Comparison of ENCODE assay signal across 8 cellular contexts in the genomic region with DNA sequence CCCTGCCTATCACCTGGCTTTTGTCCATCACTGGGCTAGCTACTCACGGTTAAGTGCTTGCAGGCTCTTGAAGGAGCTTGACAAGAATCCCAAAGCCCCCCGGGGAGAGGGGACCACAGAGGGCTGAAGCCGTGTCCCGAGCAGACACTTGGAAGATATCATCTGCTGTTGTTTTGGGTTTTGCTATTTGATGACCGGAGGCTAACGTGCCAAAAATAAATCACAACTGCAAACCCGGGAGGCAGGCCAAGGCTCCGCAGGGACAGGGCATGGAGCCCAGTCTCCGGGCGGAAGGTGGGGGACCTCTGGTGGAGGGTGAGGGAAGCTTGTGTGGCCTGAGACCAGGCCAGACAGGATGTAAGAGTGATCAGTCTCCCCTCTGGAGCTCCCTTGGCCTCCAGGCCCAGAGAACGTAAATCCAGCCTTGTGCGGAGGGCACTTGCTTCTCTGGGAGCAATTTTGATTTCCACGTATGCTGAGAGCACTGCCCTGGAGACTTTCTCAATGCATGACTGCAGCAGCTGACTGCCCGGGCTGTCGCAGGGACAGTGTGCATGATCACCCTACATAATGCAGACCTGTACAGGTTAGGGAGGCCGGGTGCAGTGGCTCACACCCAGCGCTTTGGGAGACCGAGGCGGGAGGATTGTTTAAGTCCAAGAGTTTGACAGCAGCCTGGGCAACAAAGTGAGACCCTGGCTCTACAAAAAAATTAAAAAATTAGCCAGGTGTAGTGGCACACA. TPM values are rescaled to one million over a fixed set of nuclear protein-coding genes. Genes with fewer than 3 reads are reported as not detected.
DNase-seq lines count a peak whose midpoint lies in the region; ATAC-seq and TF ChIP-seq lines count a peak whose summit lies in the region.

TSS of gene PHKG1 (minus strand) at position 164 of the 743 bp plus-strand sequence. CDS start 4,011 bp downstream, outside the sequence.

- no peak within 1 kb of the TSS for H3K27ac Mint-ChIP-seq in activated naive CD4-positive, alpha-beta T cell treated with anti-CD3 and anti-CD28 coated beads, Interleukin-2, amount 10 ng/mL, durations not matched to agents 7 days and 5 days

- no peaks in the 10 kb centered on the region for H3K27me3 Mint-ChIP-seq in activated naive CD4-positive, alpha-beta T cell treated with anti-CD3 and anti-CD28 coated beads, Interleukin-2, amount 10 ng/mL, durations not matched to agents 7 days and 5 days

- CTCF ChIA-PET in activated naive CD4-positive, alpha-beta T cell treated with anti-CD3 and anti-CD28 coated beads, Interleukin-2, amount 10 ng/mL, durations not matched to agents 7 days and 5 days (lab: Charles Lee), result no interaction called here

- H3K36me3 ChIP-seq in left lung (peaks cover 0 to 13% of the 10 kb centered on the region in 2 donors), thoracic aorta (no peaks in the 10 kb centered on the region)

- H3K4me3 ChIP-seq in left lung (no peak within 1 kb of the TSS), thoracic aorta (peak within 1 kb of the TSS; percentile 60)

- peaks cover 5% of the 10 kb centered on the region for H3K36me3 Mint-ChIP-seq in activated naive CD4-positive, alpha-beta T cell treated with anti-CD3 and anti-CD28 coated beads, Interleukin-2, amount 10 ng/mL, durations not matched to agents 7 days and 5 days

- no peaks in the 10 kb centered on the region for H3K9me3 Mint-ChIP-seq in activated naive CD4-positive, alpha-beta T cell treated with anti-CD3 and anti-CD28 coated beads, Interleukin-2, amount 10 ng/mL, durations not matched to agents 7 days and 5 days

- DNase-seq in DMS79 (lab: John Stamatoyannopoulos, UW) (peak; percentile 52), NCI-H2107 treated with DMSO at 0.1 percent for 48 hours (lab: John Stamatoyannopoulos, UW; ENCODE audit: unreplicated experiment) (peak; percentile 44), caudate nucleus (lab: John Stamatoyannopoulos, UW) (peak in 60 of 61 donors; percentile 4 to 81 (median 62)), left lung (peak; percentile 62 to 83), thoracic aorta (ENCODE audit: low spot score) (peak; percentile 41), SW 1271 (lab: John Stamatoyannopoulos, UW) (no peak)
- no peak for DNase-seq in activated naive CD4-positive, alpha-beta T cell treated with anti-CD3 and anti-CD28 coated beads, Interleukin-2, amount 10 ng/mL, durations not matched to agents 7 days and 5 days

- intact Hi-C loops in left lung (cut with DNase I), result no loop called here

- H3K4me1 ChIP-seq in left lung (peaks cover 7 to 8% of the 10 kb centered on the region in 2 donors), thoracic aorta (ENCODE audit: control insufficient read depth in 1 of 2, low read depth in 2 of 2) (peaks cover 9 to 43% of the 10 kb centered on the region in 2 donors)

- TF ChIP-seq CTCF in left lung (IDR thresholded peaks at IDR 0.05), result peak; percentile 45 to 47
- peak; percentile 75 for TF ChIP-seq CTCF in thoracic aorta (IDR thresholded peaks at IDR 0.05)

- H3K27me3 ChIP-seq in left lung, result no peaks in the 10 kb centered on the region
- no peaks in the 10 kb centered on the region for H3K27me3 ChIP-seq in thoracic aorta (replicated peaks; ENCODE audit: insufficient read depth)

- H3K27ac ChIP-seq in caudate nucleus (ENCODE audit: low read depth, low read length) (peak within 1 kb of the TSS; percentile 76), left lung (no peak within 1 kb of the TSS), thoracic aorta (peak within 1 kb of the TSS; percentile 91 to 94)

- H3K9me3 ChIP-seq in left lung (no peaks in the 10 kb centered on the region), thoracic aorta (no peaks in the 10 kb centered on the region)

- ATAC-seq in left lung (peak; percentile 97), thoracic aorta (ENCODE audit: insufficient number of reproducible peaks, low FRiP score, low read depth) (peak; percentile 83), GM18870 (IDR thresholded peaks at IDR 0.05; ENCODE audit: unreplicated experiment) (no peak)

- H3K4me3 Mint-ChIP-seq in activated naive CD4-positive, alpha-beta T cell treated with anti-CD3 and anti-CD28 coated beads, Interleukin-2, amount 10 ng/mL, durations not matched to agents 7 days and 5 days, result no peak within 1 kb of the TSS

- H3K4me1 Mint-ChIP-seq in activated naive CD4-positive, alpha-beta T cell treated with anti-CD3 and anti-CD28 coated beads, Interleukin-2, amount 10 ng/mL, durations not matched to agents 7 days and 5 days, result peaks cover 2% of the 10 kb centered on the region

RNA-seq across cellular contexts. Expression of gene PHKG1, which starts in this region (rescaled TPM):
- total RNA-seq in left lung (1 to 10 TPM in 1 of 2 donors, under 1 TPM in 1; 0.32 to 1.8 TPM), thoracic aorta (10 to 100 TPM in 1 of 2 donors, 1 to 10 TPM in 1; 6.0 to 10.9 TPM)

Comparison
In these comparisons a context has a peak if more than half of its experiments do, and no peak if none do; other contexts are left out.
1. DNase-seq: peak in DMS79 (single experiment), NCI-H2107 treated with DMSO at 0.1 percent for 48 hours (single experiment), caudate nucleus (60 of 61), left lung (2 of 2) and thoracic aorta (single experiment); none in SW 1271 (0 of 2) and activated naive CD4-positive, alpha-beta T cell treated with anti-CD3 and anti-CD28 coated beads, Interleukin-2, amount 10 ng/mL, durations not matched to agents 7 days and 5 days (single experiment).
2. H3K27ac ChIP-seq: peak in caudate nucleus (single experiment) and thoracic aorta (2 of 2); none in left lung (0 of 2).